23 cellular contexts compared by ENCODE assay signal in the genomic region with DNA sequence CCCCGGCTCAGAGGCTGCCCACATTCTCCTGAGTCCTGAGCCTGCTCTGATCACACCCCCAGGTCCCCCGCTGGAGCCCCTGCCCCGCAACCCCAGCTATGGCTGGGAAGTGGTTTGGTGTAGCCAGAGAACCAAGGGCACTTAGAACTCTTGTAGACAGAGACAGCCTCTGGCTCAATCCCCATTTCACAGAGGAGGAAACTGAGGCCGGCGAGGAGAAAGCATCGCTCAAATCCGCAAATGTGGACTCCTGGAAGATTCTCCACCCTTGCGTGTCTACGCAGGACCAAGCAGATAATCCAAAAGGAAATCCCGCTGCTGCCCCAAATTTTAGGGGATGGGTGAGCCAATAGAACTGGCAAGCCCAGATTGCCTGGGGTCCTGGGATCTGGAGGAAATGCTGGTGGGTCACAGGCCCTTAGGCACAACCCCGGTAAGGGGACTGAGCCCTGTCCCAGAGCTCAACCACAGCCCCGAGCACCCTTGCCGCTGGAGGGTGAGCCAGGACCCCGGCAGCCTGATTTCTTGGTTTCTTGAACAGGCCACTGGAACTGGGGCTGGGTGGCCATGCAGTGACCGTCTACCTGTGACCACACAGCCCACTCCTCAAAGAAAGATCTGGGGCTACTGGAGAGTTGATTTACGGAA.
DNase-seq lines count a peak whose midpoint lies in the region; ATAC-seq, FAIRE-seq and TF ChIP-seq lines count a peak whose summit lies in the region.
"Had no signal": no experiment of that assay in that cellular context is flagged by ENCODE, and none has a peak within 500 bp of the region (broad histone marks: within the 10 kb centered on the region; RNA-seq: fewer than 3 reads in every experiment).

No MANE protein-coding gene starts in this region.

- in situ Hi-C loops in HepG2 (cut with HindIII; ENCODE audit: extremely low pct_ligation_motif_present, low pct_unique_long_range_greater_than_20kb): no loop called here

- H3K4me3 Mint-ChIP-seq in endodermal cell: no peak overlapping the region
- H3K4me3 Mint-ChIP-seq: B cell; CD4-positive, CD25-positive, alpha-beta regulatory T cell had no signal

- no peak overlapping the region for H3K27ac ChIP-seq in right lobe of liver
- no peak overlapping the region for H3K27ac ChIP-seq in HepG2 (ENCODE audit: extremely low read length, insufficient read depth, low read length)
- no peak overlapping the region for H3K27ac ChIP-seq in endodermal cell (ENCODE audit: low read depth, low read length)
- H3K27ac ChIP-seq in neuronal stem cell (replicated peaks; ENCODE audit: low read length): no peak overlapping the region
- H3K27ac ChIP-seq in aorta (ENCODE audit: low read depth in 1 of 2, low read length in 2 of 2): no peak overlapping the region
- H3K27ac ChIP-seq: A549, SJCRH30 had no signal

- H3K9me3 Mint-ChIP-seq in endodermal cell: no peaks in the 10 kb centered on the region

- 51% methylated on average over 4 of the region's 16 CpGs for WGBS in right lobe of liver (ENCODE audit: insufficient coverage, low coverage, low lambda C conversion rate, missing lambda C conversion rate)
- 36% methylated on average over 12 of the region's 16 CpGs for WGBS in HepG2 (ENCODE audit: low lambda C conversion rate)
- WGBS in endodermal cell (ENCODE audit: insufficient coverage in 1 of 2, insufficient read length in 1 of 2), 2 experiments: 90 to 94% methylated on average over 11 to 16 of the region's 16 CpGs
- no CpG with 5 or more reads among the region's 16 CpGs for WGBS in neuronal stem cell (ENCODE audit: extremely low coverage in 2 of 2, insufficient read length in 2 of 2, insufficient replicate concordance in 1 of 2), 2 donors
- WGBS in aorta, 2 donors: 84 to 86% methylated on average over 16 of the region's 16 CpGs

- peak overlapping the region; percentile 52 for H3K18ac ChIP-seq in neuronal stem cell (ENCODE audit: low read length)

- TF ChIP-seq POLR2A in right lobe of liver (IDR thresholded peaks at IDR 0.05) (no peak), HepG2 (IDR thresholded peaks at IDR 0.05; ENCODE audit: insufficient read depth in 1 of 2, low read depth in 2 of 2, low read length in 2 of 2) (no peak)

- H2AK5ac ChIP-seq in neuronal stem cell (ENCODE audit: low read depth, low read length): no peak overlapping the region

- H3K4me3 ChIP-seq in right lobe of liver (no peak overlapping the region), HepG2 (replicated peaks in 1 of 3; ENCODE audit: insufficient read depth in 1 of 3, low read depth in 2 of 3, low read length in 3 of 3) (no peak overlapping the region), endodermal cell (ENCODE audit: low read length) (no peak overlapping the region), neuronal stem cell (ENCODE audit: low read length in 2 of 2) (no peak overlapping the region), aorta (ENCODE audit: low read length in 2 of 2) (no peak overlapping the region)
- H3K4me3 ChIP-seq: A549, HAP-1, K562, MG63, SJCRH30 had no signal

- no peak overlapping the region for H3K9ac ChIP-seq in HepG2 (ENCODE audit: insufficient read depth, low read depth, low read length)
- no peak overlapping the region for H3K9ac ChIP-seq in endodermal cell (ENCODE audit: extremely low read depth, low read length, poor library complexity, severe bottlenecking)
- no peak overlapping the region for H3K9ac ChIP-seq in neuronal stem cell (ENCODE audit: low read depth, low read length, poor library complexity)

- no peak for TF ChIP-seq CTCF in right lobe of liver (IDR thresholded peaks at IDR 0.05)
- no peak for TF ChIP-seq CTCF in HepG2 (CRISPR knock-in tag; IDR thresholded peaks at IDR 0.05)
- no peak for TF ChIP-seq CTCF in endodermal cell (conservative IDR thresholded peaks at IDR 0.05)

- no peaks in the 10 kb centered on the region for H3K9me3 ChIP-seq in right lobe of liver
- H3K9me3 ChIP-seq in HepG2 (ENCODE audit: low read length): no peaks in the 10 kb centered on the region
- no peaks in the 10 kb centered on the region for H3K9me3 ChIP-seq in endodermal cell (ENCODE audit: control insufficient read depth, low read length)
- H3K9me3 ChIP-seq in neuronal stem cell (replicated peaks in 1 of 2; ENCODE audit: control insufficient read depth in 2 of 2, insufficient read depth in 1 of 2, low read depth in 1 of 2, low read length in 2 of 2): no peaks in the 10 kb centered on the region
- H3K9me3 ChIP-seq in aorta (ENCODE audit: control insufficient read depth, low read length): no peaks in the 10 kb centered on the region
- H3K9me3 ChIP-seq: A549, HAP-1, MG63, SJCRH30 had no signal

- H2BK12ac ChIP-seq in neuronal stem cell (ENCODE audit: low read length): no peak overlapping the region

- intact Hi-C loops in right lobe of liver (cut with DNase I) (no loop called here), HepG2 (cut with micrococcal nuclease; ENCODE audit: unreplicated experiment) (no loop called here), aorta (cut with DNase I) (no loop called here)

- no peak for TF ChIP-seq RAD21 in HepG2 (CRISPR knock-in tag; IDR thresholded peaks at IDR 0.05)

- H2BK5ac ChIP-seq in neuronal stem cell (ENCODE audit: low read length): no peak overlapping the region

- ATAC-seq in right lobe of liver: no peak
- no peak for ATAC-seq in HepG2
- ATAC-seq in aorta (ENCODE audit: low FRiP score): no peak
- ATAC-seq: A549, K562, Panc1 had no signal

- no peak overlapping the region for H3K4ac ChIP-seq in neuronal stem cell (ENCODE audit: low read length)

- no peak overlapping the region for H3K27ac Mint-ChIP-seq in endodermal cell
- H3K27ac Mint-ChIP-seq: B cell; CD4-positive, CD25-positive, alpha-beta regulatory T cell had no signal

- H3K79me2 ChIP-seq in HepG2 (ENCODE audit: insufficient read depth, low read length): no peaks in the 10 kb centered on the region

- no peaks in the 10 kb centered on the region for H3K79me1 ChIP-seq in neuronal stem cell (ENCODE audit: low read depth, low read length)

- H3K4me1 ChIP-seq in right lobe of liver (no peaks in the 10 kb centered on the region), HepG2 (ENCODE audit: insufficient read depth, low read length) (no peaks in the 10 kb centered on the region), endodermal cell (ENCODE audit: control insufficient read depth, insufficient read depth, low read length) (peaks cover 4% of the 10 kb centered on the region), neuronal stem cell (ENCODE audit: control insufficient read depth in 2 of 2, insufficient read depth in 1 of 2, low read depth in 1 of 2, low read length in 2 of 2) (peaks cover 0 to 9% of the 10 kb centered on the region in 2 donors), aorta (ENCODE audit: control insufficient read depth in 1 of 2, insufficient read depth in 2 of 2, low read length in 2 of 2) (no peaks in the 10 kb centered on the region)
- H3K4me1 ChIP-seq: A549, HAP-1, SJCRH30 had no signal

- no peak overlapping the region for H3K14ac ChIP-seq in neuronal stem cell (ENCODE audit: low read length)

- DNase-seq in right lobe of liver (peak in 2 of 3 donors; percentile 16 to 35), HepG2 (ENCODE audit: low spot score) (no peak), endodermal cell (peak; percentile 32), neuronal stem cell (ENCODE audit: low spot score) (no peak), aorta (peak; percentile 39 to 69), glomerular visceral epithelial cell (ENCODE audit: extremely low spot score) (no peak), EL (no peak), NK-92 (lab: John Stamatoyannopoulos, UW; ENCODE audit: unreplicated experiment) (no peak)
- DNase-seq: CD4-positive, CD25-positive, alpha-beta regulatory T cell; DMS79 treated with DMSO at 0.1 percent for 48 hours; MG63; NCI-H1048; NCI-H1436; NCI-H2029; NCI-H2227 treated with DMSO at 0.1 percent for 48 hours; NCI-H510A; SJCRH30 had no signal

- H3K36me3 ChIP-seq in right lobe of liver (no peaks in the 10 kb centered on the region), HepG2 (replicated peaks in 1 of 2; ENCODE audit: control insufficient read depth in 1 of 2, insufficient read depth in 2 of 2, low read length in 2 of 2) (no peaks in the 10 kb centered on the region), endodermal cell (ENCODE audit: control insufficient read depth, insufficient read depth, low read length) (no peaks in the 10 kb centered on the region), neuronal stem cell (replicated peaks in 1 of 2; ENCODE audit: control insufficient read depth in 2 of 2, insufficient read depth in 2 of 2, low read length in 2 of 2) (no peaks in the 10 kb centered on the region), aorta (ENCODE audit: control insufficient read depth in 1 of 2, insufficient read depth in 2 of 2, low read length in 1 of 2) (no peaks in the 10 kb centered on the region)
- H3K36me3 ChIP-seq: HAP-1, MG63, SJCRH30 had no signal

- FAIRE-seq in HepG2 (lab: Jason Lieb, UNC): no peak
- FAIRE-seq: A549, GM12891, K562 had no signal

- no peak overlapping the region for H4K8ac ChIP-seq in neuronal stem cell (ENCODE audit: low read depth, low read length)

- BruUV-seq in HepG2 (replicated peaks; lab: Mats Ljungman, UMichigan): no TSS peak

- POLR2A ChIA-PET in HepG2 (lab: Yijun Ruan, JAX): no interaction called here

- H3K36me3 Mint-ChIP-seq in endodermal cell (ENCODE audit: low read depth): no peaks in the 10 kb centered on the region
- H3K36me3 Mint-ChIP-seq: CD4-positive, CD25-positive, alpha-beta regulatory T cell had no signal

- H2BK15ac ChIP-seq in neuronal stem cell (ENCODE audit: low read length): peak overlapping the region; percentile 14

- H3K4me1 Mint-ChIP-seq in endodermal cell: no peaks in the 10 kb centered on the region
- H3K4me1 Mint-ChIP-seq: B cell; CD4-positive, CD25-positive, alpha-beta regulatory T cell had no signal

- no peaks in the 10 kb centered on the region for H4K20me1 ChIP-seq in HepG2 (ENCODE audit: insufficient read depth, low read length)

- H4K91ac ChIP-seq in neuronal stem cell (ENCODE audit: low read depth, low read length, poor library complexity): no peak overlapping the region

- no peak overlapping the region for H3K23ac ChIP-seq in neuronal stem cell (ENCODE audit: low read depth, low read length, poor library complexity)

- no peak overlapping the region for H2AFZ ChIP-seq in HepG2 (ENCODE audit: low read length)
- H2AFZ ChIP-seq in neuronal stem cell (ENCODE audit: low read length): no peak overlapping the region

- TF ChIP-seq EP300 in HepG2 (IDR thresholded peaks at IDR 0.05; ENCODE audit: low read depth in 2 of 2, low read length in 2 of 2) (no peak), HepG2 (CRISPR knock-in tag; IDR thresholded peaks at IDR 0.05; ENCODE audit: borderline replicate concordance) (no peak)

- H3K27me3 ChIP-seq in right lobe of liver (no peaks in the 10 kb centered on the region), HepG2 (ENCODE audit: control insufficient read depth in 1 of 2, insufficient read depth in 2 of 2, low read length in 2 of 2) (peaks cover 9 to 95% of the 10 kb centered on the region in 2 experiments; a peak in 4 of 5 replicates), endodermal cell (ENCODE audit: control insufficient read depth, insufficient read depth, low read length, poor library complexity, severe bottlenecking) (no peaks in the 10 kb centered on the region), neuronal stem cell (ENCODE audit: control insufficient read depth in 3 of 3, insufficient read depth in 3 of 3, low read depth in 1 of 3, low read length in 3 of 3) (peaks cover 0 to 39% (median 0%) of the 10 kb centered on the region in 3 experiments), aorta (ENCODE audit: control insufficient read depth in 1 of 2, insufficient read depth in 2 of 2, low read length in 1 of 2) (no peaks in the 10 kb centered on the region)
- H3K27me3 ChIP-seq: MG63 had no signal

- CTCF ChIA-PET in HepG2 (lab: Yijun Ruan, JAX; ENCODE audit: low intra/inter-chr PET ratio, low total read pairs): no interaction called here

- H2BK120ac ChIP-seq in neuronal stem cell (ENCODE audit: low read depth, low read length): no peak overlapping the region

- peaks cover 3% of the 10 kb centered on the region for H3K27me3 Mint-ChIP-seq in endodermal cell (ENCODE audit: insufficient read depth)
- H3K27me3 Mint-ChIP-seq: CD4-positive, CD25-positive, alpha-beta regulatory T cell had no signal

- H3K4me2 ChIP-seq in HepG2 (ENCODE audit: low read depth, low read length) (no peak overlapping the region), neuronal stem cell (ENCODE audit: insufficient read depth, low read length, poor library complexity, severe bottlenecking) (no peak overlapping the region)
- H3K4me2 ChIP-seq: A549 had no signal

Comparison
In these comparisons a context has a peak if more than half of its experiments do, and no peak if none do; other contexts are left out.
1. DNase-seq: peak in right lobe of liver (2 of 3), endodermal cell (single experiment) and aorta (2 of 2); none in HepG2 (single experiment), neuronal stem cell (single experiment), glomerular visceral epithelial cell (single experiment), EL (single experiment) and NK-92 (single experiment).